ENCODE assay signal across 21 cellular contexts in the genomic region with DNA sequence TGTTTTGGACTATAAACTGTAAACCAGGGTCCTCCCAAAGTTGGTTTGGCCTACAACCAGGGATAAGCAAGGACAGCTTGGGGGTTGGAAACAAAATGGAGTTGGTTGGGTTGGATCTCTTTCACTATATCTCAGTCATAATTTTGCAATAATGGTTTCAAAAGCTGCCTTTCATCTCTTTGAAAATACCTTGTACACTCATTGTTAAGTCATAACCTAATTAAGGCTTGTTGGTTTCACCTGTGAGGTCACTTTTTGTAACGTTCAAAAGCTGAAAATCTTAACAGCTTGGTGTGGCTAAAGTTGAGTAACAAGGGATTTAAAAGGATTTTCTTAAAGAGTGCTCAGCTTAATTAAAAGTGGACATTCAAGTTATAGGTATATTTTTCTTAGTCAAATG.
"Had no signal": no experiment of that assay in that cellular context is flagged by ENCODE, and none has a peak within 500 bp of the region (broad histone marks: within the 10 kb centered on the region; RNA-seq: fewer than 3 reads in every experiment).

No MANE protein-coding gene starts in this region.

- DNase-seq: effector CD4-positive, alpha-beta T cell; endodermal cell; immature natural killer cell; kidney; left colon; left ventricle myocardium superior; mucosa of descending colon; naive thymus-derived CD8-positive, alpha-beta T cell; psoas muscle; stimulated activated CD4-positive, alpha-beta T cell treated with anti-CD3 and anti-CD28 coated beads, Interleukin-2, amount 100 ng/mL, for 24 hours; stimulated activated CD4-positive, alpha-beta T cell treated with anti-CD3 and anti-CD28 coated beads, Interleukin-4, amount 100 ng/mL, for 4 hours; stimulated activated naive B cell treated with anti-CD40 and anti-IgM and Interleukin-4, amounts not matched to agents 10 μg/mL and 1 μg/mL and 100 μg/mL, for 72 hours; stomach; substantia nigra; transverse colon had no signal

- H3K27me3 ChIP-seq: esophagus muscularis mucosa, gastroesophageal sphincter, neutrophil, stomach, transverse colon had no signal

- H3K36me3 ChIP-seq: esophagus muscularis mucosa, gastroesophageal sphincter, neutrophil, stomach, thoracic aorta, transverse colon had no signal

- H3K4me1 ChIP-seq: esophagus muscularis mucosa, gastroesophageal sphincter, psoas muscle, stomach, transverse colon had no signal

- H3K4me3 ChIP-seq: coronary artery, esophagus muscularis mucosa, gastroesophageal sphincter, lung, mucosa of descending colon, psoas muscle, stomach, thoracic aorta, transverse colon had no signal

- H3K27ac ChIP-seq: coronary artery, esophagus muscularis mucosa, gastroesophageal sphincter, neutrophil, psoas muscle, stomach, thoracic aorta, transverse colon had no signal

- FAIRE-seq: kidney had no signal

- H3K9me3 ChIP-seq: gastroesophageal sphincter, mucosa of descending colon, neutrophil, psoas muscle, stomach, thoracic aorta, transverse colon had no signal
